Comparison of ENCODE assay signal across 8 cellular contexts in genomic region chr16:49441366-49441780, GRCh38.
DNase-seq lines count a peak whose midpoint lies in the region; ATAC-seq and TF ChIP-seq lines count a peak whose summit lies in the region.

No MANE protein-coding gene starts in this region.

- DNase-seq in NCI-H69 (lab: John Stamatoyannopoulos, UW) (peak; percentile 91), left lung (peak in 1 of 2 donors; percentile 44), foreskin melanocyte (no peak), NCI-H2029 (lab: John Stamatoyannopoulos, UW) (no peak)
- peak in 3 of 4 experiments; percentile 13 to 70 (median 55) for DNase-seq in activated naive CD4-positive, alpha-beta T cell (lab: John Stamatoyannopoulos, UW)

- no peaks in the 10 kb centered on the region for H3K36me3 ChIP-seq in left lung

- ATAC-seq in GM18861 (IDR thresholded peaks at IDR 0.05; ENCODE audit: unreplicated experiment) (peak; percentile 85), HG02759 (IDR thresholded peaks at IDR 0.05; ENCODE audit: unreplicated experiment) (peak; percentile 98), left lung (peak; percentile 61)
- peak; percentile 76 for ATAC-seq in stimulated activated memory B cell treated with anti-CD40 and anti-IgM and Interleukin-4, amounts not matched to agents 10 μg/mL and 1 μg/mL and 100 μg/mL, for 72 hours

- H3K4me3 ChIP-seq in left lung: no peak overlapping the region

- peaks cover 16% of the 10 kb centered on the region for H3K27me3 Mint-ChIP-seq in stimulated activated memory B cell treated with anti-CD40 and anti-IgM and Interleukin-4, amounts not matched to agents 10 μg/mL and 1 μg/mL and 100 μg/mL, for 72 hours

- peaks cover 0 to 14% of the 10 kb centered on the region in 2 donors for H3K27me3 ChIP-seq in left lung

- peak overlapping the region in 1 of 2 donors; percentile 45 for H3K27ac ChIP-seq in left lung

- peaks cover 0 to 4% of the 10 kb centered on the region in 2 donors for H3K4me1 ChIP-seq in left lung

- peak overlapping the region; percentile 55 for H3K4me3 Mint-ChIP-seq in stimulated activated memory B cell treated with anti-CD40 and anti-IgM and Interleukin-4, amounts not matched to agents 10 μg/mL and 1 μg/mL and 100 μg/mL, for 72 hours

- no peaks in the 10 kb centered on the region for H3K9me3 Mint-ChIP-seq in stimulated activated memory B cell treated with anti-CD40 and anti-IgM and Interleukin-4, amounts not matched to agents 10 μg/mL and 1 μg/mL and 100 μg/mL, for 72 hours

- peak overlapping the region; percentile 25 for H3K27ac Mint-ChIP-seq in stimulated activated memory B cell treated with anti-CD40 and anti-IgM and Interleukin-4, amounts not matched to agents 10 μg/mL and 1 μg/mL and 100 μg/mL, for 72 hours

- intact Hi-C loops in left lung (cut with DNase I): no loop called here

- H3K9me3 ChIP-seq in left lung: no peaks in the 10 kb centered on the region

- peaks cover 14% of the 10 kb centered on the region for H3K4me1 Mint-ChIP-seq in stimulated activated memory B cell treated with anti-CD40 and anti-IgM and Interleukin-4, amounts not matched to agents 10 μg/mL and 1 μg/mL and 100 μg/mL, for 72 hours

- no peaks in the 10 kb centered on the region for H3K36me3 Mint-ChIP-seq in stimulated activated memory B cell treated with anti-CD40 and anti-IgM and Interleukin-4, amounts not matched to agents 10 μg/mL and 1 μg/mL and 100 μg/mL, for 72 hours

- no peak for TF ChIP-seq CTCF in left lung (IDR thresholded peaks at IDR 0.05)

Comparison
In these comparisons a context has a peak if more than half of its experiments do, and no peak if none do; other contexts are left out.
1. DNase-seq: peak in NCI-H69 (single experiment) and activated naive CD4-positive, alpha-beta T cell (3 of 4); none in foreskin melanocyte (single experiment) and NCI-H2029 (single experiment).
2. Peak in every context shown above with its lines, with median percentiles within 50 percentile points of each other: ATAC-seq.